18 cellular contexts compared by ENCODE assay signal in genomic region chr3:159771865-159772611, GRCh38.
DNase-seq lines count a peak whose midpoint lies in the region; ATAC-seq and TF ChIP-seq lines count a peak whose summit lies in the region.
"Had no signal": no experiment of that assay in that cellular context is flagged by ENCODE, and none has a peak within 500 bp of the region (broad histone marks: within the 10 kb centered on the region; RNA-seq: fewer than 3 reads in every experiment).

No MANE protein-coding gene starts in this region.

- H3K9ac ChIP-seq in PC-3 (ENCODE audit: low read length): no peak overlapping the region

- peaks cover 25% of the 10 kb centered on the region for H4K20me1 ChIP-seq in PC-3 (ENCODE audit: low read length)

- BruUV-seq in PC-3 (replicated peaks; lab: Mats Ljungman, UMichigan): no TSS peak

- H3F3A ChIP-seq in PC-3 (ENCODE audit: low read length, unreplicated experiment): no peaks in the 10 kb centered on the region

- H3K27me3 ChIP-seq in PC-3 (ENCODE audit: low read length) (no peaks in the 10 kb centered on the region), dorsolateral prefrontal cortex (no peaks in the 10 kb centered on the region)

- CTCF ChIA-PET in PC-3 (lab: Charles Lee): interaction anchor here (1.0 kb wide), 1 partner anchor 100 kb away, joined by 3 read pairs; no protein-coding TSS in a partner anchor

- TF ChIP-seq CTCF in PC-3 (conservative IDR thresholded peaks at IDR 0.05; ENCODE audit: low read depth, low read length): no peak
- no peak for TF ChIP-seq CTCF in dorsolateral prefrontal cortex (IDR thresholded peaks at IDR 0.05 in 54 of 56, conservative IDR thresholded peaks at IDR 0.05 in 2 of 56; ENCODE audit: low read depth in 1 of 56, partially characterized antibody in 56 of 56)

- H3K4me1 ChIP-seq in PC-3 (ENCODE audit: insufficient read depth, low read length): peaks cover 25% of the 10 kb centered on the region

- H3K36me3 ChIP-seq in PC-3 (ENCODE audit: low read depth, low read length): peaks cover 4% of the 10 kb centered on the region; the same call in 1 of the 2 replicates

- ATAC-seq in PC-3 (no peak), GM18909 (IDR thresholded peaks at IDR 0.05; ENCODE audit: poor library complexity, unreplicated experiment) (no peak), HG02588 (IDR thresholded peaks at IDR 0.05; ENCODE audit: unreplicated experiment) (no peak)

- H2AFZ ChIP-seq in PC-3 (ENCODE audit: low read length): no peak overlapping the region

- H3K79me2 ChIP-seq in PC-3 (ENCODE audit: low read length): peaks cover 95% of the 10 kb centered on the region

- DNase-seq in PC-3: peak; percentile 45
- DNase-seq in dorsolateral prefrontal cortex: no peak
- DNase-seq in kidney tubule cell (ENCODE audit: low spot score): peak; percentile 21
- peak; percentile 16 for DNase-seq in superior temporal gyrus (ENCODE audit: extremely low spot score)
- no peak for DNase-seq in HT-29 (ENCODE audit: low spot score)
- DNase-seq in NCI-H1417 treated with DMSO at 0.1 percent for 48 hours (lab: John Stamatoyannopoulos, UW): no peak
- DNase-seq: COR-L47, DMS153, EL, HCEC 1CT, NCI-H187 treated with DMSO at 0.1 percent for 48 hours, NCI-H2171, NCI-H446, OCI-M1, RPMI8226, SIG-M5 had no signal

- intact Hi-C loops in PC-3 (cut with micrococcal nuclease): no loop called here
- intact Hi-C loops in dorsolateral prefrontal cortex (cut with DNase I): no loop called here

- H3K9me2 ChIP-seq in PC-3 (replicated peaks; ENCODE audit: low read length): no peaks in the 10 kb centered on the region

- no peak overlapping the region for H3K4me3 ChIP-seq in PC-3 (ENCODE audit: low read length)
- H3K4me3 ChIP-seq in dorsolateral prefrontal cortex: no peak overlapping the region

- POLR2A ChIA-PET in PC-3 (lab: Charles Lee; ENCODE audit: unreplicated experiment): interaction anchor here (0.9 kb wide), 1 partner anchor 33 kb away, joined by 4 read pairs; no protein-coding TSS in a partner anchor

- H3K27ac ChIP-seq in PC-3 (ENCODE audit: low read length) (no peak overlapping the region), dorsolateral prefrontal cortex (peak overlapping the region in 36 of 59 donors; percentile 5 to 99 (median 94))

- H3K4me2 ChIP-seq in PC-3 (ENCODE audit: low read length): no peak overlapping the region

- no peaks in the 10 kb centered on the region for H3K9me3 ChIP-seq in PC-3 (ENCODE audit: low read length)

Comparison
In these comparisons a context has a peak if more than half of its experiments do, and no peak if none do; other contexts are left out.
1. DNase-seq: peak in PC-3 (single experiment), kidney tubule cell (single experiment) and superior temporal gyrus (single experiment); none in dorsolateral prefrontal cortex (0 of 10), HT-29 (single experiment) and NCI-H1417 treated with DMSO at 0.1 percent for 48 hours (single experiment).